In genomic region chr4:143990717-143991116, GRCh38 we compare ENCODE assay signal across 2 cellular contexts. TPM values are rescaled to one million over a fixed set of nuclear protein-coding genes. Genes with fewer than 3 reads are reported as not detected.
"Had no signal": no experiment of that assay in that cellular context is flagged by ENCODE, and none has a peak within 500 bp of the region (broad histone marks: within the 10 kb centered on the region; RNA-seq: fewer than 3 reads in every experiment).

No MANE protein-coding gene starts in this region.

RNA-seq across cellular contexts. Expression of gene GYPB, which starts 28.5 kb away (rescaled TPM):
- total RNA-seq: G401, GM12878 had no signal
